In genomic region chr4:64305565-64306254, GRCh38 we compare ENCODE assay signal across 20 cellular contexts.
DNase-seq lines count a peak whose midpoint lies in the region; ATAC-seq, FAIRE-seq and TF ChIP-seq lines count a peak whose summit lies in the region.
"Had no signal": no experiment of that assay in that cellular context is flagged by ENCODE, and none has a peak within 500 bp of the region (broad histone marks: within the 10 kb centered on the region; RNA-seq: fewer than 3 reads in every experiment).

No MANE protein-coding gene starts in this region.

- POLR2A ChIA-PET in GM12878 (lab: Charles Lee) = no interaction called here

- H3K4me3 ChIP-seq in GM12865 (ENCODE audit: low read depth, low read length) (no peak overlapping the region), GM12878 (no peak overlapping the region)

- WGBS in GM12878 (ENCODE audit: insufficient coverage, insufficient replicate concordance, low lambda C conversion rate, missing lambda C conversion rate) = 0% methylated on average over 1 of the region's 1 CpG

- no peak overlapping the region for H3K9ac ChIP-seq in GM12878 (ENCODE audit: control insufficient read depth, insufficient read depth, low read length)

- H3K79me2 ChIP-seq in GM12878 (ENCODE audit: control insufficient read depth, insufficient read depth, low read length) = no peaks in the 10 kb centered on the region

- no peaks in the 10 kb centered on the region for H4K20me1 ChIP-seq in GM12878 (ENCODE audit: control insufficient read depth, insufficient read depth)

- TF ChIP-seq RAD21 in GM12878 (IDR thresholded peaks at IDR 0.05; ENCODE audit: insufficient read depth, low read depth, low read length) = no peak

- no peaks in the 10 kb centered on the region for H3K27me3 ChIP-seq in GM12878 (replicated peaks in 1 of 2; ENCODE audit: control insufficient read depth in 2 of 2, insufficient read depth in 2 of 2, low read length in 1 of 2)

- intact Hi-C loops in GM12878 (cut with micrococcal nuclease; ENCODE audit: unreplicated experiment) = no loop called here

- no peaks in the 10 kb centered on the region for H3K36me3 ChIP-seq in GM12878 (ENCODE audit: control insufficient read depth in 2 of 2, insufficient read depth in 2 of 2, low read length in 1 of 2)

- ATAC-seq in GM18870 (IDR thresholded peaks at IDR 0.05; ENCODE audit: unreplicated experiment) = peak; percentile 54
- ATAC-seq in HG03432 (IDR thresholded peaks at IDR 0.05; ENCODE audit: unreplicated experiment) = peak; percentile 58
- peak; percentile 87 for ATAC-seq in GM12878
- ATAC-seq: PC-3 had no signal

- in situ Hi-C loops in GM12878 (cut with MboI) = no loop called here

- H3K9me3 ChIP-seq in GM12878 (replicated peaks; ENCODE audit: control insufficient read depth, insufficient read depth, low read length) = no peaks in the 10 kb centered on the region; the same call in 2 of the 3 replicates
- H3K9me3 ChIP-seq: Caco-2 had no signal

- TF ChIP-seq POLR2A in GM12878 (IDR thresholded peaks at IDR 0.05; ENCODE audit: low read depth, low read length) = no peak

- CTCF ChIA-PET in GM12878 (lab: Yijun Ruan, JAX) = no interaction called here

- H2AFZ ChIP-seq in GM12878 (ENCODE audit: control insufficient read depth, low read depth, low read length) = no peak overlapping the region

- DNase-seq in GM12865 (ENCODE audit: low read depth) (peak; percentile 4), GM12878 (ENCODE audit: low read depth, low spot score) (peak; percentile 9), hepatic stellate cell (ENCODE audit: low spot score) (no peak), GOT3 (lab: John Stamatoyannopoulos, UW) (no peak), NCI-H69 (lab: John Stamatoyannopoulos, UW) (no peak), NCI-H526 treated with DMSO at 0.1 percent for 48 hours (lab: John Stamatoyannopoulos, UW) (no peak)
- DNase-seq: Caco-2; CD4-positive, CD25-positive, alpha-beta regulatory T cell; DMS79; HCEC 1CT; IMR-90; MV-4-11; NCI-H1417; NCI-H187 treated with DMSO at 0.1 percent for 48 hours; NCI-H446; NCI-H748 treated with DMSO at 0.1 percent for 48 hours; PC-3 had no signal

- no peak overlapping the region for H3K4me2 ChIP-seq in GM12878 (ENCODE audit: control insufficient read depth, insufficient read depth)

- no TSS peak for BruUV-seq in GM12878 (replicated peaks; lab: Mats Ljungman, UMichigan)

- FAIRE-seq in GM12878 (lab: Jason Lieb, UNC) = no peak
- FAIRE-seq: GM12891 had no signal

- no peaks in the 10 kb centered on the region for H3K4me1 ChIP-seq in GM12878 (ENCODE audit: control insufficient read depth, insufficient read depth, low read length)
- H3K4me1 ChIP-seq: Caco-2 had no signal

- SMC1A ChIA-PET in GM12878 (lab: Charles Lee; ENCODE audit: uncharacterized antibody, unreplicated experiment) = no interaction called here

- TF ChIP-seq CTCF in GM12865 (IDR thresholded peaks at IDR 0.05; ENCODE audit: insufficient read depth, low read depth, low read length, missing control alignments) (no peak), GM12878 (IDR thresholded peaks at IDR 0.05 in 2 of 3, conservative IDR thresholded peaks at IDR 0.05 in 1 of 3; ENCODE audit: control insufficient read depth in 2 of 3, extremely low read depth in 1 of 3, insufficient read depth in 1 of 3, low read depth in 3 of 3, low read length in 3 of 3) (no peak)

- no peak for TF ChIP-seq EP300 in GM12878 (IDR thresholded peaks at IDR 0.05; ENCODE audit: borderline replicate concordance in 1 of 2, control insufficient read depth in 1 of 2, low read depth in 2 of 2, low read length in 2 of 2)

- H3K27ac ChIP-seq in GM12878 (ENCODE audit: control insufficient read depth, insufficient read depth) = no peak overlapping the region

- RAD21 ChIA-PET in GM12878 (lab: Charles Lee; ENCODE audit: unreplicated experiment) = no interaction called here

TF ChIP-seq in GM12878, 131 proteins besides CTCF, POLR2A, EP300 and RAD21 (continues in another document):
- TF ChIP-seq TCF7 (IDR thresholded peaks at IDR 0.05; ENCODE audit: borderline replicate concordance) (peak; percentile 73; the same call in 1 of the 2 replicates), NFIC (IDR thresholded peaks at IDR 0.05; ENCODE audit: low read depth, low read length) (peak; percentile 53), CHD2 (IDR thresholded peaks at IDR 0.05; ENCODE audit: borderline replicate concordance, low read depth, low read length) (no peak), CREB1 (IDR thresholded peaks at IDR 0.05; ENCODE audit: low read depth) (no peak), ZNF274 (IDR thresholded peaks at IDR 0.05; ENCODE audit: insufficient read depth, insufficient read length) (no peak), ZNF687 (IDR thresholded peaks at IDR 0.05) (peak; percentile 79), CREM (IDR thresholded peaks at IDR 0.05; ENCODE audit: low read depth) (peak; percentile 9; the same call in 1 of the 2 replicates), TCF12 (IDR thresholded peaks at IDR 0.05; ENCODE audit: low read depth, low read length) (0 out of 2 replicates have a peak, but pooled peaks have one; percentile 29), EED (IDR thresholded peaks at IDR 0.05; ENCODE audit: low read depth) (peak; percentile 41), E2F4 (IDR thresholded peaks at IDR 0.05; ENCODE audit: low read depth, low read length) (no peak), ZNF592 (IDR thresholded peaks at IDR 0.05) (peak; percentile 63; the same call in 1 of the 2 replicates), ZBED1 (IDR thresholded peaks at IDR 0.05; ENCODE audit: borderline replicate concordance) (no peak), RUNX3 (IDR thresholded peaks at IDR 0.05; ENCODE audit: low read length) (peak; percentile 78), YY1 (IDR thresholded peaks at IDR 0.05; ENCODE audit: low read depth, low read length) (0 out of 2 replicates have a peak, but pooled peaks have one; percentile 16)

Comparison
In these comparisons a context has a peak if more than half of its experiments do, and no peak if none do; other contexts are left out.
1. DNase-seq: peak in GM12865 (single experiment) and GM12878 (single experiment); none in hepatic stellate cell (single experiment), GOT3 (single experiment), NCI-H69 (single experiment) and NCI-H526 treated with DMSO at 0.1 percent for 48 hours (single experiment).
2. Peak in every context shown above with its lines, with median percentiles within 50 percentile points of each other: ATAC-seq.